25 cellular contexts compared by ENCODE assay signal in genomic region chr11:13376838-13377237, GRCh38.
DNase-seq lines count a peak whose midpoint lies in the region; ATAC-seq and TF ChIP-seq lines count a peak whose summit lies in the region.
"Had no signal": no experiment of that assay in that cellular context is flagged by ENCODE, and none has a peak within 500 bp of the region (broad histone marks: within the 10 kb centered on the region; RNA-seq: fewer than 3 reads in every experiment).

No MANE protein-coding gene starts in this region.

- H3K4me3 Mint-ChIP-seq in CD8-positive, alpha-beta T cell = no peak overlapping the region
- H3K4me3 Mint-ChIP-seq: central memory CD8-positive, alpha-beta T cell; IgD-negative memory B cell; WTC11 had no signal

- H3K27ac Mint-ChIP-seq in CD8-positive, alpha-beta T cell = peak overlapping the region; percentile 35
- H3K27ac Mint-ChIP-seq: WTC11 had no signal

- intact Hi-C loops in CD8-positive, alpha-beta T cell (cut with DNase I, micrococcal nuclease) = no loop called here

- H3K4me3 ChIP-seq in CD8-positive, alpha-beta T cell (ENCODE audit: low read depth, low read length) = no peak overlapping the region
- H3K4me3 ChIP-seq: BLaER1, heart left ventricle, left lung, uterus had no signal

- H3K27me3 Mint-ChIP-seq in CD8-positive, alpha-beta T cell (ENCODE audit: low read depth) = no peaks in the 10 kb centered on the region
- H3K27me3 Mint-ChIP-seq: central memory CD8-positive, alpha-beta T cell; IgD-negative memory B cell had no signal

- no peak overlapping the region for H3K27ac ChIP-seq in CD8-positive, alpha-beta T cell (ENCODE audit: low read depth, low read length)
- H3K27ac ChIP-seq: BLaER1, heart left ventricle, uterus had no signal

- no peaks in the 10 kb centered on the region for H3K9me3 Mint-ChIP-seq in CD8-positive, alpha-beta T cell
- H3K9me3 Mint-ChIP-seq: central memory CD8-positive, alpha-beta T cell; WTC11 had no signal

- ATAC-seq in CD8-positive, alpha-beta T cell = no peak
- ATAC-seq in left lobe of liver (peak; percentile 14), HG02798 (IDR thresholded peaks at IDR 0.05; ENCODE audit: poor library complexity, unreplicated experiment) (no peak), HG02571 (IDR thresholded peaks at IDR 0.05; ENCODE audit: unreplicated experiment) (no peak), HG03097 (IDR thresholded peaks at IDR 0.05; ENCODE audit: low FRiP score, unreplicated experiment) (no peak)
- ATAC-seq: left lung, sciatic nerve, WTC11 had no signal

- TF ChIP-seq CTCF in CD8-positive, alpha-beta T cell (IDR thresholded peaks at IDR 0.05) = no peak

- H3K36me3 Mint-ChIP-seq in CD8-positive, alpha-beta T cell = peaks cover 83% of the 10 kb centered on the region
- H3K36me3 Mint-ChIP-seq: WTC11 had no signal

- no peaks in the 10 kb centered on the region for H3K4me1 ChIP-seq in CD8-positive, alpha-beta T cell (ENCODE audit: insufficient read depth, low read length)
- H3K4me1 ChIP-seq: BLaER1, heart left ventricle, left lung, uterus had no signal

- H3K4me1 Mint-ChIP-seq in CD8-positive, alpha-beta T cell (ENCODE audit: low read depth) = no peaks in the 10 kb centered on the region
- H3K4me1 Mint-ChIP-seq: central memory CD8-positive, alpha-beta T cell; IgD-negative memory B cell had no signal

- H3K9me3 ChIP-seq in CD8-positive, alpha-beta T cell (ENCODE audit: low read length) = no peaks in the 10 kb centered on the region
- H3K9me3 ChIP-seq: BLaER1, heart left ventricle, left lung, SK-N-SH, uterus had no signal

- peaks cover 53% of the 10 kb centered on the region for H3K36me3 ChIP-seq in CD8-positive, alpha-beta T cell (ENCODE audit: insufficient read depth, low read length)
- H3K36me3 ChIP-seq: uterus had no signal

- H3K27me3 ChIP-seq in CD8-positive, alpha-beta T cell (ENCODE audit: insufficient read depth, low read length) = no peaks in the 10 kb centered on the region
- H3K27me3 ChIP-seq: BLaER1, heart left ventricle, left lung, uterus had no signal

- POLR2A ChIA-PET in CD8-positive, alpha-beta T cell (lab: Charles Lee) = no interaction called here

- CTCF ChIA-PET in CD8-positive, alpha-beta T cell (lab: Charles Lee) = no interaction called here

- DNase-seq in SKM-1 treated with dmso at 0.1 percent for 144 hours (lab: John Stamatoyannopoulos, UW; ENCODE audit: unreplicated experiment) (peak; percentile 0), SKM-1 (lab: John Stamatoyannopoulos, UW; ENCODE audit: unreplicated experiment) (no peak), NCI-H345 (lab: John Stamatoyannopoulos, UW) (peak; percentile 17), left lobe of liver (ENCODE audit: low spot score) (no peak)
- no peak for DNase-seq in CD8-positive, alpha-beta T cell
- DNase-seq: ACHN; activated CD4-positive, alpha-beta T cell treated with anti-CD3 and anti-CD28 coated beads, Interleukin-2, amount 50 U/mL, for 48 hours; activated CD8-positive, alpha-beta memory T cell treated with anti-CD3 and anti-CD28 coated beads, Interleukin-2, amount 50 U/mL, for 48 hours; activated gamma-delta T cell treated with Interleukin-2 at 50 U/mL for 16 hours; left lung; midbrain; NCI-H146; NCI-H446 treated with DMSO at 0.1 percent for 48 hours; SK-N-SH; T1000; uterus had no signal

Comparison
In these comparisons a context has a peak if more than half of its experiments do, and no peak if none do; other contexts are left out.
1. DNase-seq: peak in SKM-1 treated with dmso at 0.1 percent for 144 hours (single experiment) and NCI-H345 (single experiment); none in SKM-1 (single experiment), CD8-positive, alpha-beta T cell (0 of 7) and left lobe of liver (single experiment).